ENCODE assay signal across 12 cellular contexts in genomic region chr5:72356361-72356760, GRCh38. TPM values are rescaled to one million over a fixed set of nuclear protein-coding genes. Genes with fewer than 3 reads are reported as not detected.
DNase-seq lines count a peak whose midpoint lies in the region; ATAC-seq lines count a peak whose summit lies in the region.
"Had no signal": no experiment of that assay in that cellular context is flagged by ENCODE, and none has a peak within 500 bp of the region (broad histone marks: within the 10 kb centered on the region; RNA-seq: fewer than 3 reads in every experiment).

No MANE protein-coding gene starts in this region.

- ATAC-seq in HG03442 (IDR thresholded peaks at IDR 0.05; ENCODE audit: unreplicated experiment): no peak
- no peak for ATAC-seq in HG03045 (IDR thresholded peaks at IDR 0.05; ENCODE audit: unreplicated experiment)

- H3K9me3 ChIP-seq in HAP-1: no peaks in the 10 kb centered on the region

- peak; percentile 15 for DNase-seq in NCI-H2171 treated with DMSO at 0.1 percent for 48 hours (lab: John Stamatoyannopoulos, UW)
- DNase-seq in NCI-H2171 (lab: John Stamatoyannopoulos, UW): no peak
- DNase-seq in NCI-H69 (lab: John Stamatoyannopoulos, UW): peak; percentile 5
- DNase-seq in cerebellum (ENCODE audit: low spot score): peak; percentile 8
- DNase-seq in HAP-1 (ENCODE audit: low spot score in 2 of 2): no peak
- DNase-seq: 8988T; CD4-positive, CD25-positive, alpha-beta regulatory T cell; DMS79; GOT3 had no signal

- in situ Hi-C loops in HAP-1 (cut with MboI; ENCODE audit: low sequenced_read_pairs): loop anchor here (25.0 kb wide), 1 partner anchor 456 kb away; the partner anchor contains the start of gene TNPO1

- H3K4me3 ChIP-seq in HAP-1: no peak overlapping the region
- H3K4me3 ChIP-seq: BLaER1 treated with 17β-estradiol and CSF1 and Interleukin-3, amounts not matched to agents 10 nM and 100 nM had no signal

- H3K36me3 ChIP-seq in HAP-1 (replicated peaks): peaks cover 17% of the 10 kb centered on the region

- no peaks in the 10 kb centered on the region for H3K27me3 ChIP-seq in HAP-1 (ENCODE audit: low read depth)
- H3K27me3 ChIP-seq: BLaER1 treated with 17β-estradiol and CSF1 and Interleukin-3, amounts not matched to agents 10 nM and 100 nM had no signal

- H3K4me1 ChIP-seq in HAP-1: 0 out of 2 replicates have a peak, but pooled peaks cover 3% of the 10 kb centered on the region

RNA-seq across cellular contexts. Expression of gene PTCD2, which starts 36.2 kb away (rescaled TPM):
- total RNA-seq in cerebellum: 7.3 TPM

RNA-seq across cellular contexts. Expression of gene MRPS27, which starts 36.3 kb away (rescaled TPM):
- 56.3 TPM for total RNA-seq in cerebellum

Comparison
In these comparisons a context has a peak if more than half of its experiments do, and no peak if none do; other contexts are left out.
1. DNase-seq: peak in NCI-H2171 treated with DMSO at 0.1 percent for 48 hours (single experiment), NCI-H69 (single experiment) and cerebellum (single experiment); none in NCI-H2171 (single experiment) and HAP-1 (0 of 2).